ENCODE assay signal across 8 cellular contexts in the genomic region with DNA sequence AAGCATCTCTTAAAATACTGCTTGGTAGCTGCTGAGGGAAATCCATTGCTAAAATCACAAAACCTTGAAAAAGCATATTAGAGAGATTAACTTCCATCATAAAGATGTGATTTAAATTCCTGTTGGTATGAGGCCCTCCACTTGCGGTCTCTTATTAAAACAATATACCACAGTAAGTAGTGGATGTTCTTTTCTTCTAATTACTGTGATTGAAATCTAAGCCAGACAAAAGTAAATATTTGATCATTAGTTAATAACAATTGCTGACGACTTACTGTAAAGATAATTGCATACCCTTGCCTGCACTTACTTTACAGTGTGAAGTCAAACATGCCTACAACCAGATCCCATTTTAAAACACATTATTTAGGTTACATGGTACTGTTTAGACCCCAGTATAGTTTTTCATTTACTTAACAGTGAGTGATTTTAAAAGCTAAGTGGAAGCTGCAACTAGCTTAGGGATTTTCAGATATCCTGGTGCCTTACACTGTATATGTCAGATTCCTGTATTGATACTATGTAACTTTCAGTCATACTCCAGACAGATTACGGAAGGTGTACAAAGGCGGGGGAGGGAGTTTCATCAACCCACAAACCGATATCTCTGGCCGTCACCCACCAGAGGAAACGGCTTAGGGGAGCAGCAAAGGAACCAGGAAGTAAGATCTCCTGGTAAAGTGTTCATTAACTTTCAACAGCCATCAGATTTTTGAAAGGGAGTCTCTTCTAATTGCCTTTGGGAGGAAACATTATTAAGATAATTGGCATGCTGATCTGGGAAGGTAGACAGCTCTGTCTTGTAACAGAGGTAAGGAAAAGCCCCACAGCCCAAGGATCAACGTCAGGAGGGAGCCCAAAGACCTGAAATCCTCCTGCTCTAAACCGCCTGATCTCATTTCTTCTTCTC. TPM values are rescaled to one million over a fixed set of nuclear protein-coding genes. Genes with fewer than 3 reads are reported as not detected.
DNase-seq lines count a peak whose midpoint lies in the region; ATAC-seq and TF ChIP-seq lines count a peak whose summit lies in the region.

No MANE protein-coding gene starts in this region.

- peak; percentile 55 for ATAC-seq in activated CD8-positive, alpha-beta T cell treated with anti-CD3 and anti-CD28 coated beads for 36 hours
- ATAC-seq in HG03175 (IDR thresholded peaks at IDR 0.05; ENCODE audit: unreplicated experiment), result no peak

- H3K4me1 Mint-ChIP-seq in activated CD8-positive, alpha-beta T cell treated with anti-CD3 and anti-CD28 coated beads for 36 hours (ENCODE audit: low read depth), result peaks cover 19% of the 10 kb centered on the region
- peaks cover 9% of the 10 kb centered on the region for H3K4me1 Mint-ChIP-seq in glutamatergic neuron (ENCODE audit: low read depth, unreplicated experiment)

- no peak for TF ChIP-seq POLR2A in erythroblast (IDR thresholded peaks at IDR 0.05; ENCODE audit: low read length)

- no peaks in the 10 kb centered on the region for H3K9me3 Mint-ChIP-seq in activated CD8-positive, alpha-beta T cell treated with anti-CD3 and anti-CD28 coated beads for 36 hours
- peaks cover 17% of the 10 kb centered on the region for H3K9me3 Mint-ChIP-seq in glutamatergic neuron (ENCODE audit: unreplicated experiment)

- peak overlapping the region; percentile 57 for H3K4me3 ChIP-seq in Jurkat, Clone E6-1 (ENCODE audit: low read length)
- peak overlapping the region; percentile 48 to 74 (median 70) for H3K4me3 ChIP-seq in skin epidermis

- intact Hi-C loops in activated CD8-positive, alpha-beta T cell treated with anti-CD3 and anti-CD28 coated beads for 36 hours (cut with micrococcal nuclease), result loop anchor here (5.0 kb wide), 2 partner anchors 141 to 1304 kb away; no protein-coding TSS in a partner anchor

- no peak overlapping the region for H3K27ac Mint-ChIP-seq in activated CD8-positive, alpha-beta T cell treated with anti-CD3 and anti-CD28 coated beads for 36 hours
- H3K27ac Mint-ChIP-seq in glutamatergic neuron (ENCODE audit: unreplicated experiment), result peak overlapping the region; percentile 88

- peak overlapping the region; percentile 72 for H3K4me3 Mint-ChIP-seq in activated CD8-positive, alpha-beta T cell treated with anti-CD3 and anti-CD28 coated beads for 36 hours
- peak overlapping the region; percentile 93 for H3K4me3 Mint-ChIP-seq in glutamatergic neuron (ENCODE audit: unreplicated experiment)

- CTCF ChIA-PET in activated CD8-positive, alpha-beta T cell treated with anti-CD3 and anti-CD28 coated beads for 36 hours (lab: Charles Lee), result interaction anchor here (0.6 to 5.0 kb wide), 8 partner anchors 9 to 1305 kb away, joined by 3 to 27 read pairs (median 3); no protein-coding TSS in a partner anchor

- H3K36me3 Mint-ChIP-seq in activated CD8-positive, alpha-beta T cell treated with anti-CD3 and anti-CD28 coated beads for 36 hours (ENCODE audit: low read depth), result no peaks in the 10 kb centered on the region
- H3K36me3 Mint-ChIP-seq in glutamatergic neuron (ENCODE audit: unreplicated experiment), result no peaks in the 10 kb centered on the region

- peak overlapping the region; percentile 82 to 99 (median 94) for H3K27ac ChIP-seq in skin epidermis

- TF ChIP-seq CTCF in activated CD8-positive, alpha-beta T cell treated with anti-CD3 and anti-CD28 coated beads for 36 hours (IDR thresholded peaks at IDR 0.05), result no peak
- TF ChIP-seq CTCF in glutamatergic neuron (IDR thresholded peaks at IDR 0.05; ENCODE audit: partially characterized antibody, unreplicated experiment), result no peak

- DNase-seq in ELR (ENCODE audit: low read depth) (peak; percentile 65), glutamatergic neuron (no peak), GOT3 (lab: John Stamatoyannopoulos, UW) (no peak), erythroblast (lab: John Stamatoyannopoulos, UW) (no peak)
- peak; percentile 66 for DNase-seq in Jurkat, Clone E6-1 (ENCODE audit: low read depth, low spot score)
- peak; percentile 59 for DNase-seq in activated CD8-positive, alpha-beta T cell treated with anti-CD3 and anti-CD28 coated beads for 36 hours

- POLR2A ChIA-PET in activated CD8-positive, alpha-beta T cell treated with anti-CD3 and anti-CD28 coated beads for 36 hours (lab: Charles Lee), result no interaction called here

- peaks cover 64% of the 10 kb centered on the region for H3K27me3 Mint-ChIP-seq in activated CD8-positive, alpha-beta T cell treated with anti-CD3 and anti-CD28 coated beads for 36 hours
- peaks cover 14% of the 10 kb centered on the region for H3K27me3 Mint-ChIP-seq in glutamatergic neuron (ENCODE audit: unreplicated experiment)

RNA-seq across cellular contexts. Expression of gene NRP1, which starts 1.0 kb away (rescaled TPM):
- polyA plus RNA-seq in Jurkat, Clone E6-1 (2012; ENCODE audit: insufficient read depth, insufficient read length), result 0.59 TPM
- total RNA-seq in activated CD8-positive, alpha-beta T cell treated with anti-CD3 and anti-CD28 coated beads for 36 hours, result under 1 TPM; 0.22 to 0.79 TPM
- 100 TPM for total RNA-seq in glutamatergic neuron (ENCODE audit: unreplicated experiment)

Comparison
In these comparisons a context has a peak if more than half of its experiments do, and no peak if none do; other contexts are left out.
1. DNase-seq: peak in ELR (single experiment), Jurkat, Clone E6-1 (single experiment) and activated CD8-positive, alpha-beta T cell treated with anti-CD3 and anti-CD28 coated beads for 36 hours (single experiment); none in glutamatergic neuron (single experiment), GOT3 (single experiment) and erythroblast (0 of 2).
2. RNA of gene NRP1, which starts 1.0 kb away (total RNA-seq): 100 TPM in glutamatergic neuron (single experiment); 0.22 to 0.79 TPM in activated CD8-positive, alpha-beta T cell treated with anti-CD3 and anti-CD28 coated beads for 36 hours; every median in the first group is over 10 times any median in the second.